In genomic region chr3:180626844-180627243, GRCh38 we compare ENCODE assay signal across 15 cellular contexts. TPM values are rescaled to one million over a fixed set of nuclear protein-coding genes. Genes with fewer than 3 reads are reported as not detected.
A peak's percentile ranks its signal among the peaks of the same experiment; 100 is the strongest.
DNase-seq lines count a peak whose midpoint lies in the region; ATAC-seq and TF ChIP-seq lines count a peak whose summit lies in the region.
"Had no signal": no experiment of that assay in that cellular context is flagged by ENCODE, and none has a peak within 500 bp of the region (broad histone marks: within the 10 kb centered on the region; RNA-seq: fewer than 3 reads in every experiment).

No MANE protein-coding gene starts in this region.

- DNase-seq in tibial nerve (ENCODE audit: low spot score in 2 of 2) (no peak), NCI-H2029 treated with DMSO at 0.1 percent for 48 hours (lab: John Stamatoyannopoulos, UW) (no peak), NCI-H82 treated with DMSO at 0.1 percent for 48 hours (lab: John Stamatoyannopoulos, UW; ENCODE audit: unreplicated experiment) (no peak), KBM-7 (no peak)
- DNase-seq: activated T-cell treated with anti-CD3 and anti-CD28 coated beads, Interleukin-2, amount 50 U/mL, for 48 hours; head of caudate nucleus; Karpas-422; NCI-H2227 treated with DMSO at 0.1 percent for 48 hours; pancreas had no signal

- TF ChIP-seq EP300 in tibial nerve (IDR thresholded peaks at IDR 0.05) = no peak

- no peak for TF ChIP-seq CTCF in tibial nerve (IDR thresholded peaks at IDR 0.05)

- in situ Hi-C loops in KBM-7 (cut with MboI; ENCODE audit: low pct_unique_long_range_greater_than_20kb, low sequenced_read_pairs) = no loop called here

- TF ChIP-seq POLR2A in tibial nerve (IDR thresholded peaks at IDR 0.05) = no peak

- no peaks in the 10 kb centered on the region for H3K27me3 ChIP-seq in tibial nerve
- H3K27me3 ChIP-seq: pancreas had no signal

- no peaks in the 10 kb centered on the region for H3K4me1 ChIP-seq in tibial nerve
- H3K4me1 ChIP-seq: pancreas had no signal

- H3K4me3 ChIP-seq in tibial nerve = no peak overlapping the region
- H3K4me3 ChIP-seq: HAP-1, pancreas had no signal

- no peak overlapping the region for H3K27ac ChIP-seq in tibial nerve
- H3K27ac ChIP-seq: pancreas had no signal

- H3K9me3 ChIP-seq in tibial nerve = no peaks in the 10 kb centered on the region
- H3K9me3 ChIP-seq: HAP-1, pancreas had no signal

- 95 to 100% methylated on average over 2 of the region's 2 CpGs for WGBS in tibial nerve, 2 donors

- ATAC-seq in GM18498 (IDR thresholded peaks at IDR 0.05; ENCODE audit: unreplicated experiment) (peak; percentile 98), GM19372 (IDR thresholded peaks at IDR 0.05; ENCODE audit: low read depth, unreplicated experiment) (peak; percentile 91), HG02642 (IDR thresholded peaks at IDR 0.05; ENCODE audit: poor library complexity, unreplicated experiment) (peak; percentile 97), HG03342 (IDR thresholded peaks at IDR 0.05; ENCODE audit: unreplicated experiment) (peak; percentile 86)
- ATAC-seq: pancreas had no signal

- H3K36me3 ChIP-seq in tibial nerve = peaks cover 0 to 25% (median 0%) of the 10 kb centered on the region in 3 donors
- H3K36me3 ChIP-seq: HAP-1, pancreas had no signal

RNA-seq across cellular contexts. Expression of gene TTC14, which starts 24.9 kb away (rescaled TPM):
- 10 to 100 TPM; 41.4 to 88.1 (median 80.7) TPM for total RNA-seq in tibial nerve

RNA-seq across cellular contexts. Expression of gene CCDC39, which starts 52.4 kb away (rescaled TPM):
- under 1 TPM in 1 of 4 donors, not detected in 3; 0.42 TPM for total RNA-seq in tibial nerve
- total RNA-seq: lung microvascular endothelial cell had no signal
